Comparison of ENCODE assay signal across 8 cellular contexts in the genomic region with DNA sequence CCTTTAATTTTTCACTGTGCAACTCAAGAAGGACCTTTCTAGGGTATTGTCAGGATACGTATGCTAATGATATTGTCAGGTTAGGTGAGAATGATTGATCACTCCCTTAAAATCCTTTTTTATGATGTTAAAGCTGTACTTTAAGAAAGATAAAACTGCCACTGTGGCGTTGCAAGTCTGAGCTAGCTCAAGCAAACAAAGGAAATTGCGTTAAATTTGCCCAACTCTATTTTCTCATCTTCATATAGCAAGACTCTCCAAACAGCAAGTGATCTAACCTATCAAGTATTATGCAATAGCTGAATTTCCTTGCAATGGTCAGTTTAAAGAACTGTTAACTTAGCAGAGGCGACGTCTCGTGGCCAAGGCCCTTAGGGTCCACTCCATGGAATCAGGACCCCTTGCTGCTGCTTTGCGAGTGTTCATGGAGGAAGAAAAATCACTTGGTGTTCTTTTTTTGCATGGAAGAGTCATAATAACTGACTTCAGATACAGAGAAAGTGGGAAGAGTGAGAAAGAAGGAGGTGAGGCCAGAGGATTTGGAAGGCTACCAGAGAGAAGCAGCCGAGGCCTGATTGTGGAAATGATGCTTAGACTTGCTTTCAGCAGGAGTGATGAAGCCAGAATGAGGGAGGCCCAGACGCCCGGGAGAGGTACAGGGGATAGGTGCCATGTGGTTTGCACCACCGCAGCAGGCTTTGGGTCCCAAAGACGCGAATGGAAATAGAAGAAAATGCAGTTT. TPM values are rescaled to one million over a fixed set of nuclear protein-coding genes. Genes with fewer than 3 reads are reported as not detected.
DNase-seq lines count a peak whose midpoint lies in the region; ATAC-seq, FAIRE-seq and TF ChIP-seq lines count a peak whose summit lies in the region.

No MANE protein-coding gene starts in this region.

- H3K4me3 ChIP-seq in SK-N-SH (ENCODE audit: low read depth in 2 of 2, low read length in 1 of 2) (no peak overlapping the region), bronchial epithelial cell (ENCODE audit: low read depth, low read length) (no peak overlapping the region)

- CTCF ChIA-PET in SK-N-SH (lab: Yijun Ruan, JAX), result interaction anchor here (1.4 kb wide), 1 partner anchor 85 kb away, joined by 3 read pairs; no protein-coding TSS in a partner anchor

- H4K20me1 ChIP-seq in SK-N-SH (ENCODE audit: insufficient read depth), result peaks cover 57% of the 10 kb centered on the region

- H3K27me3 ChIP-seq in SK-N-SH (ENCODE audit: insufficient read depth), result no peaks in the 10 kb centered on the region
- no peaks in the 10 kb centered on the region for H3K27me3 ChIP-seq in bronchial epithelial cell (ENCODE audit: control insufficient read depth, insufficient read depth, low read length)

- peaks cover 67% of the 10 kb centered on the region for H3K79me2 ChIP-seq in SK-N-SH (ENCODE audit: insufficient read depth)

- ATAC-seq in SK-N-SH treated with all-trans-retinoic acid at 6 μM for 48 hours, result no peak

- no peak overlapping the region for H2AFZ ChIP-seq in SK-N-SH (ENCODE audit: low read depth)

- FAIRE-seq in bronchial epithelial cell (lab: Jason Lieb, UNC), result no peak

- peaks cover 19% of the 10 kb centered on the region for H3F3A ChIP-seq in SK-N-SH (replicated peaks; ENCODE audit: insufficient read depth)

- POLR2A ChIA-PET in SK-N-SH (lab: Yijun Ruan, JAX), result no interaction called here

- WGBS in SK-N-SH (ENCODE audit: low lambda C conversion rate), result 94% methylated on average over 13 of the region's 13 CpGs

- no peak overlapping the region for H3K9ac ChIP-seq in SK-N-SH

- DNase-seq in SK-N-SH, result no peak
- DNase-seq in MV-4-11 (lab: John Stamatoyannopoulos, UW), result peak; percentile 49
- DNase-seq in bronchial epithelial cell (ENCODE audit: low read depth), result peak; percentile 77
- DNase-seq in pons (ENCODE audit: low spot score), result peak; percentile 29
- DNase-seq in stimulated activated CD4-positive, alpha-beta T cell treated with anti-CD3 and anti-CD28 coated beads, Interleukin-15, amount 100 ng/mL, for 24 hours, result no peak
- no peak for DNase-seq in AG20443 (ENCODE audit: low spot score)
- no peak for DNase-seq in NCI-H510A treated with DMSO at 0.1 percent for 48 hours (lab: John Stamatoyannopoulos, UW)

- TF ChIP-seq EP300 in SK-N-SH (IDR thresholded peaks at IDR 0.05; ENCODE audit: borderline replicate concordance in 1 of 2, low read depth in 1 of 2, low read length in 1 of 2), result no peak

- no peaks in the 10 kb centered on the region for H3K9me3 ChIP-seq in SK-N-SH

- H3K36me3 ChIP-seq in SK-N-SH (replicated peaks in 1 of 2; ENCODE audit: control insufficient read depth in 1 of 2, insufficient read depth in 2 of 2, low read length in 1 of 2) (no peaks in the 10 kb centered on the region), bronchial epithelial cell (ENCODE audit: control insufficient read depth, insufficient read depth, low read length) (no peaks in the 10 kb centered on the region)

- TF ChIP-seq CTCF in SK-N-SH (IDR thresholded peaks at IDR 0.05) (no peak), bronchial epithelial cell (IDR thresholded peaks at IDR 0.05; ENCODE audit: insufficient read depth, low read length, severe bottlenecking) (no peak)

- no peak overlapping the region for H3K27ac ChIP-seq in SK-N-SH (ENCODE audit: low read depth in 2 of 2, low read length in 1 of 2)

- peak overlapping the region; percentile 75 for H3K4me2 ChIP-seq in SK-N-SH

- no peak for TF ChIP-seq RAD21 in SK-N-SH (IDR thresholded peaks at IDR 0.05; ENCODE audit: low read length)

- peaks cover 12 to 32% of the 10 kb centered on the region in 2 experiments; a peak in 3 of 4 replicates for H3K4me1 ChIP-seq in SK-N-SH (ENCODE audit: control insufficient read depth in 1 of 2, insufficient read depth in 2 of 2, low read depth in 1 of 2, low read length in 1 of 2)

- no peaks in the 10 kb centered on the region for H3K9me2 ChIP-seq in SK-N-SH

TF ChIP-seq in SK-N-SH, 30 proteins besides CTCF, POLR2A, EP300 and RAD21:
- TF ChIP-seq, protein P1, sequence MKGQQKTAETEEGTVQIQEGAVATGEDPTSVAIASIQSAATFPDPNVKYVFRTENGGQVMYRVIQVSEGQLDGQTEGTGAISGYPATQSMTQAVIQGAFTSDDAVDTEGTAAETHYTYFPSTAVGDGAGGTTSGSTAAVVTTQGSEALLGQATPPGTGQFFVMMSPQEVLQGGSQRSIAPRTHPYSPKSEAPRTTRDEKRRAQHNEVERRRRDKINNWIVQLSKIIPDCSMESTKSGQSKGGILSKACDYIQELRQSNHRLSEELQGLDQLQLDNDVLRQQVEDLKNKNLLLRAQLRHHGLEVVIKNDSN (IDR thresholded peaks at IDR 0.05; ENCODE audit: borderline replicate concordance, low read depth), result no peak
- TF ChIP-seq FOSL2 (IDR thresholded peaks at IDR 0.05; ENCODE audit: borderline replicate concordance, low read depth) (no peak), RCOR1 (IDR thresholded peaks at IDR 0.05; ENCODE audit: low read length) (no peak), SIN3A (IDR thresholded peaks at IDR 0.05; ENCODE audit: borderline replicate concordance, low read depth, low read length) (no peak)
TF ChIP-seq in SK-N-SH: peak in this region for 0.

TF ChIP-seq in SK-N-SH treated with all-trans-retinoic acid at 6 μM for 48 hours, 23 proteins besides CTCF, POLR2A, EP300 and RAD21:
- TF ChIP-seq ARNTL (CRISPR knock-in tag; IDR thresholded peaks at IDR 0.05; ENCODE audit: borderline replicate concordance, low read depth), result no peak
- TF ChIP-seq OSR1 (CRISPR knock-in tag; IDR thresholded peaks at IDR 0.05), result no peak
- no peak for TF ChIP-seq RARB (CRISPR knock-in tag; IDR thresholded peaks at IDR 0.05)
- TF ChIP-seq, protein P2, sequence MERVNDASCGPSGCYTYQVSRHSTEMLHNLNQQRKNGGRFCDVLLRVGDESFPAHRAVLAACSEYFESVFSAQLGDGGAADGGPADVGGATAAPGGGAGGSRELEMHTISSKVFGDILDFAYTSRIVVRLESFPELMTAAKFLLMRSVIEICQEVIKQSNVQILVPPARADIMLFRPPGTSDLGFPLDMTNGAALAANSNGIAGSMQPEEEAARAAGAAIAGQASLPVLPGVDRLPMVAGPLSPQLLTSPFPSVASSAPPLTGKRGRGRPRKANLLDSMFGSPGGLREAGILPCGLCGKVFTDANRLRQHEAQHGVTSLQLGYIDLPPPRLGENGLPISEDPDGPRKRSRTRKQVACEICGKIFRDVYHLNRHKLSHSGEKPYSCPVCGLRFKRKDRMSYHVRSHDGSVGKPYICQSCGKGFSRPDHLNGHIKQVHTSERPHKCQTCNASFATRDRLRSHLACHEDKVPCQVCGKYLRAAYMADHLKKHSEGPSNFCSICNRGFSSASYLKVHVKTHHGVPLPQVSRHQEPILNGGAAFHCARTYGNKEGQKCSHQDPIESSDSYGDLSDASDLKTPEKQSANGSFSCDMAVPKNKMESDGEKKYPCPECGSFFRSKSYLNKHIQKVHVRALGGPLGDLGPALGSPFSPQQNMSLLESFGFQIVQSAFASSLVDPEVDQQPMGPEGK (CRISPR knock-in tag; IDR thresholded peaks at IDR 0.05; ENCODE audit: borderline replicate concordance), result no peak

RNA-seq across cellular contexts. Expression of a gene that starts 2.5 kb away (rescaled TPM):
- 16.5 and 17.9 TPM in 2 replicates for polyA plus RNA-seq in SK-N-SH (2012; rRNA removed)
- 14.6 and 16.4 TPM in 2 replicates for polyA plus RNA-seq in SK-N-SH (2012; cell fraction: cytosol; rRNA removed)
- polyA plus RNA-seq in SK-N-SH (2012; cell fraction: nucleus; rRNA removed), result 21.0 and 31.9 TPM in 2 replicates
- 34.6 and 35.3 TPM in 2 replicates for total RNA-seq in bronchial epithelial cell

Comparison
In these comparisons a context has a peak if more than half of its experiments do, and no peak if none do; other contexts are left out.
1. DNase-seq: peak in MV-4-11 (single experiment), bronchial epithelial cell (single experiment) and pons (single experiment); none in SK-N-SH (single experiment), stimulated activated CD4-positive, alpha-beta T cell treated with anti-CD3 and anti-CD28 coated beads, Interleukin-15, amount 100 ng/mL, for 24 hours (single experiment), AG20443 (single experiment) and NCI-H510A treated with DMSO at 0.1 percent for 48 hours (single experiment).